Comparison of ENCODE assay signal across 1 cellular context in genomic region chr14:21308132-21308478, GRCh38.
TF ChIP-seq lines count a peak whose summit lies in the region.

No MANE protein-coding gene starts in this region.

TF ChIP-seq in GM23338, 12 proteins besides CTCF, POLR2A, EP300 and RAD21 (continued from another document):
- no peak for TF ChIP-seq ZNF462 (CRISPR knock-in tag; IDR thresholded peaks at IDR 0.05)
- no peak for TF ChIP-seq EZH2phosphoT487 (IDR thresholded peaks at IDR 0.05; ENCODE audit: unreplicated experiment)
- TF ChIP-seq ETS1 (IDR thresholded peaks at IDR 0.05): no peak
- TF ChIP-seq STAT1 (IDR thresholded peaks at IDR 0.05; ENCODE audit: unreplicated experiment): no peak
- TF ChIP-seq REST (IDR thresholded peaks at IDR 0.05; ENCODE audit: unreplicated experiment): no peak
- no peak for TF ChIP-seq CREB1 (CRISPR knock-in tag; IDR thresholded peaks at IDR 0.05; ENCODE audit: low read depth)
- no peak for TF ChIP-seq JUNB (IDR thresholded peaks at IDR 0.05; ENCODE audit: unreplicated experiment)
- TF ChIP-seq POLR2AphosphoS5 (IDR thresholded peaks at IDR 0.05; ENCODE audit: low read depth): no peak
- no peak for TF ChIP-seq NANOG (IDR thresholded peaks at IDR 0.05; ENCODE audit: borderline replicate concordance)
- no peak for TF ChIP-seq ZNF114 (CRISPR knock-in tag; IDR thresholded peaks at IDR 0.05)
- no peak for TF ChIP-seq EZH2 (IDR thresholded peaks at IDR 0.05; ENCODE audit: low read depth, unreplicated experiment)
